Comparison of ENCODE assay signal across 21 cellular contexts in genomic region chr15:75420698-75421097, GRCh38. TPM values are rescaled to one million over a fixed set of nuclear protein-coding genes. Genes with fewer than 3 reads are reported as not detected.
DNase-seq lines count a peak whose midpoint lies in the region; ATAC-seq and TF ChIP-seq lines count a peak whose summit lies in the region.
"Had no signal": no experiment of that assay in that cellular context is flagged by ENCODE, and none has a peak within 500 bp of the region (broad histone marks: within the 10 kb centered on the region; RNA-seq: fewer than 3 reads in every experiment).

No MANE protein-coding gene starts in this region.

- intact Hi-C loops in upper lobe of right lung (cut with DNase I), result no loop called here

- H3K9me3 ChIP-seq in SK-N-SH (no peaks in the 10 kb centered on the region), upper lobe of right lung (no peaks in the 10 kb centered on the region)

- no peak overlapping the region for H3K9ac ChIP-seq in SK-N-SH
- H3K9ac ChIP-seq: KMS-11 had no signal

- H3K4me3 ChIP-seq in SK-N-SH (ENCODE audit: low read depth in 2 of 2, low read length in 1 of 2), result no peak overlapping the region
- H3K4me3 ChIP-seq in upper lobe of right lung, result no peak overlapping the region
- H3K4me3 ChIP-seq: cardiac muscle cell had no signal

- peaks cover 9% of the 10 kb centered on the region for H3F3A ChIP-seq in SK-N-SH (replicated peaks; ENCODE audit: insufficient read depth)

- ATAC-seq in HG02642 (IDR thresholded peaks at IDR 0.05; ENCODE audit: poor library complexity, unreplicated experiment) (no peak), upper lobe of right lung (no peak)
- ATAC-seq: activated naive CD4-positive, alpha-beta T cell treated with anti-CD3 and anti-CD28 coated beads, Interleukin-2, amount 50 U/mL, for 72 hours; foreskin keratinocyte; left lobe of liver; right cardiac atrium; stimulated activated naive CD8-positive, alpha-beta T cell treated with anti-CD3 and anti-CD28 coated beads, Interleukin-15, Interleukin-2, amounts not matched to agents 100 U/mL and 50 U/mL, for 24 hours had no signal

- H3K27me3 ChIP-seq in SK-N-SH (ENCODE audit: insufficient read depth) (no peaks in the 10 kb centered on the region), upper lobe of right lung (no peaks in the 10 kb centered on the region)
- H3K27me3 ChIP-seq: cardiac muscle cell, foreskin keratinocyte had no signal

- H3K4me1 ChIP-seq in SK-N-SH (ENCODE audit: control insufficient read depth in 1 of 2, insufficient read depth in 2 of 2, low read depth in 1 of 2, low read length in 1 of 2), result no peaks in the 10 kb centered on the region
- H3K4me1 ChIP-seq in upper lobe of right lung, result no peaks in the 10 kb centered on the region

- TF ChIP-seq EP300 in SK-N-SH (IDR thresholded peaks at IDR 0.05; ENCODE audit: borderline replicate concordance in 1 of 2, low read depth in 1 of 2, low read length in 1 of 2), result no peak

- POLR2A ChIA-PET in SK-N-SH (lab: Yijun Ruan, JAX), result no interaction called here

- no peak overlapping the region for H2AFZ ChIP-seq in SK-N-SH (ENCODE audit: low read depth)

- no peaks in the 10 kb centered on the region for H3K9me2 ChIP-seq in SK-N-SH

- peaks cover 18% of the 10 kb centered on the region for H4K20me1 ChIP-seq in SK-N-SH (ENCODE audit: insufficient read depth)

- H3K4me2 ChIP-seq in SK-N-SH, result no peak overlapping the region
- H3K4me2 ChIP-seq: KMS-11 had no signal

- H3K27ac ChIP-seq in SK-N-SH (ENCODE audit: low read depth in 2 of 2, low read length in 1 of 2), result peak overlapping the region in 1 of 2 experiments; percentile 14; a peak in 1 of 4 replicates
- H3K27ac ChIP-seq in upper lobe of right lung, result no peak overlapping the region
- H3K27ac ChIP-seq: cardiac muscle cell, foreskin keratinocyte, KMS-11 had no signal

- CTCF ChIA-PET in SK-N-SH (lab: Yijun Ruan, JAX), result interaction anchor here (0.9 to 1.4 kb wide), 3 partner anchors 9 to 53 kb away, joined by 3 to 4 read pairs (median 3); no protein-coding TSS in a partner anchor

- TF ChIP-seq CTCF in SK-N-SH (IDR thresholded peaks at IDR 0.05), result no peak
- no peak for TF ChIP-seq CTCF in upper lobe of right lung (IDR thresholded peaks at IDR 0.05)

- DNase-seq in ELR (ENCODE audit: low read depth) (peak; percentile 7), amniotic epithelial cell (ENCODE audit: low read depth) (peak; percentile 14), fibroblast of gingiva (ENCODE audit: low read depth) (peak; percentile 13), renal cortical epithelial cell (ENCODE audit: low read depth) (peak; percentile 49), G401 (ENCODE audit: low spot score) (no peak), SK-N-SH (no peak), upper lobe of right lung (no peak)
- DNase-seq: activated CD4-positive, alpha-beta memory T cell treated with anti-CD3 and anti-CD28 coated beads, Interleukin-2, amount 10 ng/mL, durations not matched to agents 7 days and 5 days; activated T-cell treated with anti-CD3 and anti-CD28 coated beads, Interleukin-2, amount 50 U/mL, for 48 hours; foreskin keratinocyte; NCI-H1417; NCI-H2171; NCI-H526 treated with DMSO at 0.1 percent for 48 hours; right cardiac atrium; SHP77 treated with DMSO at 0.1 percent for 48 hours; stimulated activated naive CD8-positive, alpha-beta T cell treated with anti-CD3 and anti-CD28 coated beads, Interleukin-15, Interleukin-2, amounts not matched to agents 100 U/mL and 50 U/mL, for 24 hours had no signal

- no peak for TF ChIP-seq RAD21 in SK-N-SH (IDR thresholded peaks at IDR 0.05; ENCODE audit: low read length)

- H3K36me3 ChIP-seq in SK-N-SH (replicated peaks in 1 of 2; ENCODE audit: control insufficient read depth in 1 of 2, insufficient read depth in 2 of 2, low read length in 1 of 2), result peaks cover 34 to 75% of the 10 kb centered on the region in 2 experiments
- H3K36me3 ChIP-seq in upper lobe of right lung, result peaks cover 66% of the 10 kb centered on the region

- H3K79me2 ChIP-seq in SK-N-SH (ENCODE audit: insufficient read depth), result peaks cover 79% of the 10 kb centered on the region

- in situ Hi-C loops in G401 (cut with HindIII; ENCODE audit: low sequenced_read_pairs), result no loop called here

TF ChIP-seq in SK-N-SH, 30 proteins besides CTCF, POLR2A, EP300 and RAD21:
- no peak for TF ChIP-seq EZH2phosphoT487 (IDR thresholded peaks at IDR 0.05; ENCODE audit: borderline replicate concordance, low read depth)
- TF ChIP-seq, protein P1, sequence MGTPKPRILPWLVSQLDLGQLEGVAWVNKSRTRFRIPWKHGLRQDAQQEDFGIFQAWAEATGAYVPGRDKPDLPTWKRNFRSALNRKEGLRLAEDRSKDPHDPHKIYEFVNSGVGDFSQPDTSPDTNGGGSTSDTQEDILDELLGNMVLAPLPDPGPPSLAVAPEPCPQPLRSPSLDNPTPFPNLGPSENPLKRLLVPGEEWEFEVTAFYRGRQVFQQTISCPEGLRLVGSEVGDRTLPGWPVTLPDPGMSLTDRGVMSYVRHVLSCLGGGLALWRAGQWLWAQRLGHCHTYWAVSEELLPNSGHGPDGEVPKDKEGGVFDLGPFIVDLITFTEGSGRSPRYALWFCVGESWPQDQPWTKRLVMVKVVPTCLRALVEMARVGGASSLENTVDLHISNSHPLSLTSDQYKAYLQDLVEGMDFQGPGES (IDR thresholded peaks at IDR 0.05; ENCODE audit: low read depth, low read length), result no peak
- TF ChIP-seq NRF1 (IDR thresholded peaks at IDR 0.05; ENCODE audit: low read depth, low read length), result no peak
- no peak for TF ChIP-seq TEAD4 (IDR thresholded peaks at IDR 0.05; ENCODE audit: borderline replicate concordance, insufficient read depth)
- no peak for TF ChIP-seq RXRA (IDR thresholded peaks at IDR 0.05; ENCODE audit: borderline replicate concordance, low read depth)
- TF ChIP-seq NFIC (IDR thresholded peaks at IDR 0.05; ENCODE audit: borderline replicate concordance), result no peak
- TF ChIP-seq, protein P2, sequence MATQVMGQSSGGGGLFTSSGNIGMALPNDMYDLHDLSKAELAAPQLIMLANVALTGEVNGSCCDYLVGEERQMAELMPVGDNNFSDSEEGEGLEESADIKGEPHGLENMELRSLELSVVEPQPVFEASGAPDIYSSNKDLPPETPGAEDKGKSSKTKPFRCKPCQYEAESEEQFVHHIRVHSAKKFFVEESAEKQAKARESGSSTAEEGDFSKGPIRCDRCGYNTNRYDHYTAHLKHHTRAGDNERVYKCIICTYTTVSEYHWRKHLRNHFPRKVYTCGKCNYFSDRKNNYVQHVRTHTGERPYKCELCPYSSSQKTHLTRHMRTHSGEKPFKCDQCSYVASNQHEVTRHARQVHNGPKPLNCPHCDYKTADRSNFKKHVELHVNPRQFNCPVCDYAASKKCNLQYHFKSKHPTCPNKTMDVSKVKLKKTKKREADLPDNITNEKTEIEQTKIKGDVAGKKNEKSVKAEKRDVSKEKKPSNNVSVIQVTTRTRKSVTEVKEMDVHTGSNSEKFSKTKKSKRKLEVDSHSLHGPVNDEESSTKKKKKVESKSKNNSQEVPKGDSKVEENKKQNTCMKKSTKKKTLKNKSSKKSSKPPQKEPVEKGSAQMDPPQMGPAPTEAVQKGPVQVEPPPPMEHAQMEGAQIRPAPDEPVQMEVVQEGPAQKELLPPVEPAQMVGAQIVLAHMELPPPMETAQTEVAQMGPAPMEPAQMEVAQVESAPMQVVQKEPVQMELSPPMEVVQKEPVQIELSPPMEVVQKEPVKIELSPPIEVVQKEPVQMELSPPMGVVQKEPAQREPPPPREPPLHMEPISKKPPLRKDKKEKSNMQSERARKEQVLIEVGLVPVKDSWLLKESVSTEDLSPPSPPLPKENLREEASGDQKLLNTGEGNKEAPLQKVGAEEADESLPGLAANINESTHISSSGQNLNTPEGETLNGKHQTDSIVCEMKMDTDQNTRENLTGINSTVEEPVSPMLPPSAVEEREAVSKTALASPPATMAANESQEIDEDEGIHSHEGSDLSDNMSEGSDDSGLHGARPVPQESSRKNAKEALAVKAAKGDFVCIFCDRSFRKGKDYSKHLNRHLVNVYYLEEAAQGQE (IDR thresholded peaks at IDR 0.05; ENCODE audit: low read depth, low read length), result no peak
- no peak for TF ChIP-seq FOXJ3 (CRISPR knock-in tag; IDR thresholded peaks at IDR 0.05)
- TF ChIP-seq, protein P3, sequence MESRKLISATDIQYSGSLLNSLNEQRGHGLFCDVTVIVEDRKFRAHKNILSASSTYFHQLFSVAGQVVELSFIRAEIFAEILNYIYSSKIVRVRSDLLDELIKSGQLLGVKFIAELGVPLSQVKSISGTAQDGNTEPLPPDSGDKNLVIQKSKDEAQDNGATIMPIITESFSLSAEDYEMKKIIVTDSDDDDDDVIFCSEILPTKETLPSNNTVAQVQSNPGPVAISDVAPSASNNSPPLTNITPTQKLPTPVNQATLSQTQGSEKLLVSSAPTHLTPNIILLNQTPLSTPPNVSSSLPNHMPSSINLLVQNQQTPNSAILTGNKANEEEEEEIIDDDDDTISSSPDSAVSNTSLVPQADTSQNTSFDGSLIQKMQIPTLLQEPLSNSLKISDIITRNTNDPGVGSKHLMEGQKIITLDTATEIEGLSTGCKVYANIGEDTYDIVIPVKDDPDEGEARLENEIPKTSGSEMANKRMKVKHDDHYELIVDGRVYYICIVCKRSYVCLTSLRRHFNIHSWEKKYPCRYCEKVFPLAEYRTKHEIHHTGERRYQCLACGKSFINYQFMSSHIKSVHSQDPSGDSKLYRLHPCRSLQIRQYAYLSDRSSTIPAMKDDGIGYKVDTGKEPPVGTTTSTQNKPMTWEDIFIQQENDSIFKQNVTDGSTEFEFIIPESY (IDR thresholded peaks at IDR 0.05; ENCODE audit: borderline replicate concordance, low read depth), result no peak
TF ChIP-seq in SK-N-SH: peak in this region for 0.

RNA-seq across cellular contexts. Expression of gene SIN3A, which starts 30.8 kb away (rescaled TPM):
- total RNA-seq in renal cortical epithelial cell (18.8 and 66.0 TPM in 2 replicates), upper lobe of right lung (56.0 TPM)
- total RNA-seq in G401 (2014; rRNA removed; shearing (Covaris generic)), result 23.3 and 44.2 TPM in 2 replicates
- 32.2 and 38.3 TPM in 2 replicates for polyA plus RNA-seq in SK-N-SH (2012; rRNA removed)
- polyA plus RNA-seq in SK-N-SH (2012; cell fraction: cytosol; rRNA removed), result 21.6 and 24.8 TPM in 2 replicates
- 25.4 and 35.6 TPM in 2 replicates for polyA plus RNA-seq in SK-N-SH (2012; cell fraction: nucleus; rRNA removed)

RNA-seq across cellular contexts. Expression of gene MAN2C1, which starts 52.3 kb away (rescaled TPM):
- 38.0 and 66.6 TPM in 2 replicates for total RNA-seq in renal cortical epithelial cell
- 59.1 and 69.2 TPM in 2 replicates for total RNA-seq in G401 (2014; rRNA removed; shearing (Covaris generic))
- polyA plus RNA-seq in SK-N-SH (2012; rRNA removed), result 132 and 169 TPM in 2 replicates
- polyA plus RNA-seq in SK-N-SH (2012; cell fraction: cytosol; rRNA removed), result 8.8 and 16.5 TPM in 2 replicates
- polyA plus RNA-seq in SK-N-SH (2012; cell fraction: nucleus; rRNA removed), result 1,319 and 1,662 TPM in 2 replicates
- total RNA-seq in upper lobe of right lung, result 252 TPM

Comparison
In these comparisons a context has a peak if more than half of its experiments do, and no peak if none do; other contexts are left out.
1. DNase-seq: peak in ELR (single experiment), amniotic epithelial cell (single experiment), fibroblast of gingiva (single experiment) and renal cortical epithelial cell (single experiment); none in G401 (single experiment), SK-N-SH (single experiment) and upper lobe of right lung (single experiment).